7 cellular contexts compared by ENCODE assay signal in genomic region chr3:159804726-159805410, GRCh38. TPM values are rescaled to one million over a fixed set of nuclear protein-coding genes. Genes with fewer than 3 reads are reported as not detected.
A peak's percentile ranks its signal among the peaks of the same experiment; 100 is the strongest.
DNase-seq lines count a peak whose midpoint lies in the region; ATAC-seq lines count a peak whose summit lies in the region.

No MANE protein-coding gene starts in this region.

- H3K4me3 ChIP-seq in right cardiac atrium (ENCODE audit: low read length): no peak overlapping the region

- H3K27ac ChIP-seq in right cardiac atrium (ENCODE audit: low read length): no peak overlapping the region

- peak; percentile 87 for DNase-seq in GM03348 (ENCODE audit: low spot score)
- peak; percentile 43 for DNase-seq in NCI-H526 treated with DMSO at 0.1 percent for 48 hours (lab: John Stamatoyannopoulos, UW)
- peak; percentile 85 for DNase-seq in amniotic epithelial cell (ENCODE audit: low read depth)
- DNase-seq in right cardiac atrium: peak; percentile 54 to 75 (median 64)
- peak; percentile 71 for DNase-seq in sciatic nerve (ENCODE audit: low spot score)

- no peaks in the 10 kb centered on the region for H3K4me1 ChIP-seq in right cardiac atrium (ENCODE audit: control insufficient read depth, insufficient read depth, low read length)

- ATAC-seq in GM21381 (IDR thresholded peaks at IDR 0.05; ENCODE audit: unreplicated experiment) (peak; percentile 97), HG03521 (IDR thresholded peaks at IDR 0.05; ENCODE audit: unreplicated experiment) (peak; percentile 94), right cardiac atrium (peak; percentile 94), sciatic nerve (peak; percentile 86)

- WGBS in right cardiac atrium: 32% methylated on average over 5 of the region's 5 CpGs

- intact Hi-C loops in right cardiac atrium (cut with DNase I) (loop anchor here (2.0 to 10.0 kb wide), 5 partner anchors 188 to 543 kb away; no protein-coding TSS in a partner anchor), sciatic nerve (cut with DNase I) (no loop called here)

- no peaks in the 10 kb centered on the region for H3K9me3 ChIP-seq in right cardiac atrium (ENCODE audit: control insufficient read depth, low read length)

- H3K27me3 ChIP-seq in right cardiac atrium (ENCODE audit: control insufficient read depth, insufficient read depth): no peaks in the 10 kb centered on the region

RNA-seq across cellular contexts. Expression of gene SCHIP1, which starts 34.8 kb away (rescaled TPM):
- total RNA-seq in right cardiac atrium (10 to 100 TPM; 34.7 to 53.7 (median 44.0) TPM), sciatic nerve (29.7 TPM)
- polyA plus RNA-seq in right cardiac atrium: 61.0 TPM
